ENCODE assay signal across 1 cellular context in the genomic region with DNA sequence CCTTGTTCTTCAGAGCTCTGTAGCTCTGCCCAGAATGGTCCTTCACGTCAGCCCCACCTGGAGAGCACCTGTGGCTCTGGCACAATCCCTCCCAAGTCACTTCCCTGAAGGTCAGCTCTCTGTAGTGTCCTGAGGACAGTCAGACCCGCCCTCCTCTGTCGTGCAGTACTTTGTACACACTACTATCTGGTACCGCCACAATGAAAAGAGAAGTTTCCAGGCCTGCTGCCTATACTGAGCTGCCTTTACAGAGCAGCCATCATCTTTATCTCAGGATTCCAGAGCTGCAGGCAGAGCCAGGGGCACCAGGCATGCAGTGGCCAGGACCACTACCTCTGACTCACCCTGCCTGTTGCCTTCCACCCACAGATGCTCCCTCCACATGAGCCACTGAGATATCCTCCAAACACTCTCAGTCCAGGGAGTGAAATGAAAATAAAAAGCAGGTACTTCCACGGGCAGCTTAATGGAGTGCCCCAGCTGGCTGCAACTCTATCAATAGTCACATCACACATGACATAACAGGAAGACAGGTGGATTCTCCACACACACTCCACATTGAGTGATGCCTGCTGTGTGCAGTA.
TF ChIP-seq lines count a peak whose summit lies in the region.

No MANE protein-coding gene starts in this region.

TF ChIP-seq in GM12878, 131 proteins besides CTCF, POLR2A, EP300 and RAD21:
- TF ChIP-seq KAT2A (conservative IDR thresholded peaks at IDR 0.05; ENCODE audit: control insufficient read depth, low read depth, low read length) (no peak), TAF1 (IDR thresholded peaks at IDR 0.05; ENCODE audit: borderline replicate concordance, low read depth, low read length) (no peak), ZBTB4 (CRISPR knock-in tag; IDR thresholded peaks at IDR 0.05) (no peak), FOXM1 (IDR thresholded peaks at IDR 0.05; ENCODE audit: low read depth, low read length) (no peak), IKZF2 (IDR thresholded peaks at IDR 0.05) (no peak), HSF1 (IDR thresholded peaks at IDR 0.05; ENCODE audit: low read depth, low read length) (no peak), E4F1 (IDR thresholded peaks at IDR 0.05; ENCODE audit: borderline replicate concordance, partially characterized antibody) (no peak), KLF5 (IDR thresholded peaks at IDR 0.05; ENCODE audit: partially characterized antibody) (no peak), RAD51 (IDR thresholded peaks at IDR 0.05) (no peak), ESRRA (IDR thresholded peaks at IDR 0.05; ENCODE audit: low read length) (no peak), DPF2 (IDR thresholded peaks at IDR 0.05) (no peak), CREB1 (IDR thresholded peaks at IDR 0.05; ENCODE audit: low read depth) (no peak), FOS (IDR thresholded peaks at IDR 0.05; ENCODE audit: borderline replicate concordance, extremely low read depth, insufficient read length) (no peak)
- TF ChIP-seq, protein P1, sequence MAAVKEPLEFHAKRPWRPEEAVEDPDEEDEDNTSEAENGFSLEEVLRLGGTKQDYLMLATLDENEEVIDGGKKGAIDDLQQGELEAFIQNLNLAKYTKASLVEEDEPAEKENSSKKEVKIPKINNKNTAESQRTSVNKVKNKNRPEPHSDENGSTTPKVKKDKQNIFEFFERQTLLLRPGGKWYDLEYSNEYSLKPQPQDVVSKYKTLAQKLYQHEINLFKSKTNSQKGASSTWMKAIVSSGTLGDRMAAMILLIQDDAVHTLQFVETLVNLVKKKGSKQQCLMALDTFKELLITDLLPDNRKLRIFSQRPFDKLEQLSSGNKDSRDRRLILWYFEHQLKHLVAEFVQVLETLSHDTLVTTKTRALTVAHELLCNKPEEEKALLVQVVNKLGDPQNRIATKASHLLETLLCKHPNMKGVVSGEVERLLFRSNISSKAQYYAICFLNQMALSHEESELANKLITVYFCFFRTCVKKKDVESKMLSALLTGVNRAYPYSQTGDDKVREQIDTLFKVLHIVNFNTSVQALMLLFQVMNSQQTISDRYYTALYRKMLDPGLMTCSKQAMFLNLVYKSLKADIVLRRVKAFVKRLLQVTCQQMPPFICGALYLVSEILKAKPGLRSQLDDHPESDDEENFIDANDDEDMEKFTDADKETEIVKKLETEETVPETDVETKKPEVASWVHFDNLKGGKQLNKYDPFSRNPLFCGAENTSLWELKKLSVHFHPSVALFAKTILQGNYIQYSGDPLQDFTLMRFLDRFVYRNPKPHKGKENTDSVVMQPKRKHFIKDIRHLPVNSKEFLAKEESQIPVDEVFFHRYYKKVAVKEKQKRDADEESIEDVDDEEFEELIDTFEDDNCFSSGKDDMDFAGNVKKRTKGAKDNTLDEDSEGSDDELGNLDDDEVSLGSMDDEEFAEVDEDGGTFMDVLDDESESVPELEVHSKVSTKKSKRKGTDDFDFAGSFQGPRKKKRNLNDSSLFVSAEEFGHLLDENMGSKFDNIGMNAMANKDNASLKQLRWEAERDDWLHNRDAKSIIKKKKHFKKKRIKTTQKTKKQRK (IDR thresholded peaks at IDR 0.05; ENCODE audit: low read depth, low read length): no peak
- TF ChIP-seq, protein P2, sequence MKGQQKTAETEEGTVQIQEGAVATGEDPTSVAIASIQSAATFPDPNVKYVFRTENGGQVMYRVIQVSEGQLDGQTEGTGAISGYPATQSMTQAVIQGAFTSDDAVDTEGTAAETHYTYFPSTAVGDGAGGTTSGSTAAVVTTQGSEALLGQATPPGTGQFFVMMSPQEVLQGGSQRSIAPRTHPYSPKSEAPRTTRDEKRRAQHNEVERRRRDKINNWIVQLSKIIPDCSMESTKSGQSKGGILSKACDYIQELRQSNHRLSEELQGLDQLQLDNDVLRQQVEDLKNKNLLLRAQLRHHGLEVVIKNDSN (IDR thresholded peaks at IDR 0.05; ENCODE audit: borderline replicate concordance, extremely low read length, insufficient read depth, low read depth, low read length): no peak
